Comparison of ENCODE assay signal across 17 cellular contexts in genomic region chr16:75616541-75617010, GRCh38. TPM values are rescaled to one million over a fixed set of nuclear protein-coding genes. Genes with fewer than 3 reads are reported as not detected.
DNase-seq lines count a peak whose midpoint lies in the region; ATAC-seq and TF ChIP-seq lines count a peak whose summit lies in the region.
"Had no signal": no experiment of that assay in that cellular context is flagged by ENCODE, and none has a peak within 500 bp of the region (broad histone marks: within the 10 kb centered on the region; RNA-seq: fewer than 3 reads in every experiment).

No MANE protein-coding gene starts in this region.

- peak overlapping the region; percentile 64 to 92 (median 73) for H3K4me3 Mint-ChIP-seq in CD4-positive, CD25-positive, alpha-beta regulatory T cell
- no peak overlapping the region for H3K4me3 Mint-ChIP-seq in activated naive CD8-positive, alpha-beta T cell treated with anti-CD3 and anti-CD28 coated beads, Interleukin-2, amount 10 ng/mL, durations not matched to agents 7 days and 5 days

- peak overlapping the region; percentile 91 to 96 (median 96) for H3K27ac Mint-ChIP-seq in CD4-positive, CD25-positive, alpha-beta regulatory T cell
- peak overlapping the region; percentile 71 for H3K27ac Mint-ChIP-seq in activated naive CD8-positive, alpha-beta T cell treated with anti-CD3 and anti-CD28 coated beads, Interleukin-2, amount 10 ng/mL, durations not matched to agents 7 days and 5 days

- peak; percentile 67 to 80 for ATAC-seq in CD4-positive, CD25-positive, alpha-beta regulatory T cell (ENCODE audit: low read depth in 2 of 2)
- ATAC-seq in HG03280 (IDR thresholded peaks at IDR 0.05; ENCODE audit: unreplicated experiment) (peak; percentile 53), HG03175 (IDR thresholded peaks at IDR 0.05; ENCODE audit: unreplicated experiment) (no peak)
- ATAC-seq in activated naive CD8-positive, alpha-beta T cell treated with anti-CD3 and anti-CD28 coated beads, Interleukin-2, amount 10 ng/mL, durations not matched to agents 7 days and 5 days (ENCODE audit: low read depth), result no peak
- ATAC-seq: lower lobe of right lung, Panc1, psoas muscle had no signal

- TF ChIP-seq CTCF in GM06990 (IDR thresholded peaks at IDR 0.05; ENCODE audit: insufficient read depth, low read length, poor library complexity, severe bottlenecking), result no peak
- TF ChIP-seq CTCF in GM10266 (IDR thresholded peaks at IDR 0.05; ENCODE audit: control insufficient read depth, insufficient read depth, low read depth, missing control alignments), result no peak
- TF ChIP-seq CTCF in adrenal gland (IDR thresholded peaks at IDR 0.05), result no peak

- H3K9me3 Mint-ChIP-seq in CD4-positive, CD25-positive, alpha-beta regulatory T cell, result no peaks in the 10 kb centered on the region
- no peaks in the 10 kb centered on the region for H3K9me3 Mint-ChIP-seq in activated naive CD8-positive, alpha-beta T cell treated with anti-CD3 and anti-CD28 coated beads, Interleukin-2, amount 10 ng/mL, durations not matched to agents 7 days and 5 days

- no peaks in the 10 kb centered on the region for H3K9me3 ChIP-seq in CD4-positive, CD25-positive, alpha-beta regulatory T cell (ENCODE audit: control insufficient read depth in 2 of 2, low read length in 2 of 2)
- H3K9me3 ChIP-seq in adrenal gland (replicated peaks in 1 of 3), result no peaks in the 10 kb centered on the region
- H3K9me3 ChIP-seq: lower lobe of right lung, psoas muscle had no signal

- H3K36me3 ChIP-seq in CD4-positive, CD25-positive, alpha-beta regulatory T cell (ENCODE audit: control insufficient read depth, insufficient read depth, low read length), result peaks cover 49% of the 10 kb centered on the region
- H3K36me3 ChIP-seq in GM06990 (ENCODE audit: control insufficient read depth, insufficient read depth, low read length) (peaks cover 21% of the 10 kb centered on the region), adrenal gland (replicated peaks in 1 of 2) (peaks cover 0 to 61% of the 10 kb centered on the region in 2 donors)

- H3K4me1 Mint-ChIP-seq in CD4-positive, CD25-positive, alpha-beta regulatory T cell, result peaks cover 10 to 60% (median 40%) of the 10 kb centered on the region in 4 donors
- peaks cover 12% of the 10 kb centered on the region for H3K4me1 Mint-ChIP-seq in activated naive CD8-positive, alpha-beta T cell treated with anti-CD3 and anti-CD28 coated beads, Interleukin-2, amount 10 ng/mL, durations not matched to agents 7 days and 5 days

- no peak for TF ChIP-seq POLR2A in adrenal gland (IDR thresholded peaks at IDR 0.05)

- DNase-seq in CD4-positive, CD25-positive, alpha-beta regulatory T cell, result peak in 2 of 3 donors; percentile 50 to 65
- peak; percentile 20 for DNase-seq in GM06990 (ENCODE audit: extremely low read depth, insufficient read length)
- no peak for DNase-seq in activated naive CD8-positive, alpha-beta T cell treated with anti-CD3 and anti-CD28 coated beads, Interleukin-2, amount 10 ng/mL, durations not matched to agents 7 days and 5 days
- no peak for DNase-seq in activated effector memory CD4-positive, alpha-beta T cell treated with anti-CD3 and anti-CD28 coated beads, Interleukin-2, amount 50 U/mL, for 16 hours
- DNase-seq in GM10266 (ENCODE audit: extremely low spot score), result no peak
- no peak for DNase-seq in adrenal gland
- DNase-seq: cortex of kidney, DMS 273 treated with DMSO at 0.1 percent for 48 hours, erythroblast, GM23248, lower lobe of right lung, NCI-H2029 treated with DMSO at 0.1 percent for 48 hours, NCI-H524, psoas muscle had no signal

- peak overlapping the region; percentile 63 for H3K4me3 ChIP-seq in CD4-positive, CD25-positive, alpha-beta regulatory T cell (ENCODE audit: low read depth, low read length)
- H3K4me3 ChIP-seq in GM06990 (replicated peaks; ENCODE audit: low read depth, low read length) (no peak overlapping the region), adrenal gland (no peak overlapping the region)
- H3K4me3 ChIP-seq: GM23248, lower lobe of right lung, psoas muscle had no signal

- H3K27ac ChIP-seq in CD4-positive, CD25-positive, alpha-beta regulatory T cell (ENCODE audit: insufficient read depth, low read length, poor library complexity, severe bottlenecking), result peak overlapping the region; percentile 77
- H3K27ac ChIP-seq in adrenal gland, result no peak overlapping the region
- H3K27ac ChIP-seq: GM23248, lower lobe of right lung, psoas muscle had no signal

- intact Hi-C loops in adrenal gland (cut with DNase I), result no loop called here

- H3K27me3 Mint-ChIP-seq in CD4-positive, CD25-positive, alpha-beta regulatory T cell, result no peaks in the 10 kb centered on the region
- H3K27me3 Mint-ChIP-seq in activated naive CD8-positive, alpha-beta T cell treated with anti-CD3 and anti-CD28 coated beads, Interleukin-2, amount 10 ng/mL, durations not matched to agents 7 days and 5 days, result no peaks in the 10 kb centered on the region

- WGBS in adrenal gland, 4 donors, result 89 to 93% (median 90%) methylated on average over 4 of the region's 4 CpGs

- H3K4me1 ChIP-seq in CD4-positive, CD25-positive, alpha-beta regulatory T cell (ENCODE audit: control insufficient read depth, insufficient read depth, low read length, poor library complexity, severe bottlenecking), result peaks cover 36% of the 10 kb centered on the region
- peaks cover 0 to 5% of the 10 kb centered on the region in 2 donors for H3K4me1 ChIP-seq in adrenal gland (replicated peaks in 1 of 2)

- peaks cover 51% of the 10 kb centered on the region for H3K36me3 Mint-ChIP-seq in CD4-positive, CD25-positive, alpha-beta regulatory T cell
- H3K36me3 Mint-ChIP-seq in activated naive CD8-positive, alpha-beta T cell treated with anti-CD3 and anti-CD28 coated beads, Interleukin-2, amount 10 ng/mL, durations not matched to agents 7 days and 5 days, result peaks cover 34% of the 10 kb centered on the region

- POLR2A ChIA-PET in activated naive CD8-positive, alpha-beta T cell treated with anti-CD3 and anti-CD28 coated beads, Interleukin-2, amount 10 ng/mL, durations not matched to agents 7 days and 5 days (lab: Charles Lee), result interaction anchor here (0.6 kb wide), 1 partner anchor 55 kb away, joined by 4 read pairs; no protein-coding TSS in a partner anchor

- H3K27me3 ChIP-seq in CD4-positive, CD25-positive, alpha-beta regulatory T cell (ENCODE audit: control insufficient read depth, insufficient read depth, low read length), result no peaks in the 10 kb centered on the region
- H3K27me3 ChIP-seq in GM06990 (replicated peaks; ENCODE audit: control insufficient read depth, insufficient read depth, low read length) (no peaks in the 10 kb centered on the region), adrenal gland (no peaks in the 10 kb centered on the region)

RNA-seq across cellular contexts. Expression of gene ADAT1, which starts 6.5 kb away (rescaled TPM):
- 98.7 TPM for total RNA-seq in CD4-positive, CD25-positive, alpha-beta regulatory T cell
- 10 to 100 TPM; 40.1 to 57.6 (median 52.0) TPM for polyA plus RNA-seq in CD4-positive, CD25-positive, alpha-beta regulatory T cell
- 10 to 100 TPM; 66.1 to 72.1 TPM for total RNA-seq in activated naive CD8-positive, alpha-beta T cell treated with anti-CD3 and anti-CD28 coated beads, Interleukin-2, amount 10 ng/mL, durations not matched to agents 7 days and 5 days
- total RNA-seq in adrenal gland, result 100 to 1,000 TPM in 1 of 8 donors, 10 to 100 TPM in 7; 36.7 to 191 (median 52.2) TPM
- 10 to 100 TPM; 18.0 to 48.0 (median 19.0) TPM for polyA plus RNA-seq in adrenal gland

RNA-seq across cellular contexts. Expression of gene KARS1, which starts 30.9 kb away (rescaled TPM):
- 130 TPM for total RNA-seq in CD4-positive, CD25-positive, alpha-beta regulatory T cell
- polyA plus RNA-seq in CD4-positive, CD25-positive, alpha-beta regulatory T cell, result 100 to 1,000 TPM; 186 to 237 (median 209) TPM
- 100 to 1,000 TPM; 173 to 175 TPM for total RNA-seq in activated naive CD8-positive, alpha-beta T cell treated with anti-CD3 and anti-CD28 coated beads, Interleukin-2, amount 10 ng/mL, durations not matched to agents 7 days and 5 days
- total RNA-seq in adrenal gland, result 10 to 100 TPM; 48.4 to 96.1 (median 78.3) TPM
- 100 to 1,000 TPM in 1 of 3 donors, 10 to 100 TPM in 2; 59.1 to 156 (median 70.0) TPM for polyA plus RNA-seq in adrenal gland

RNA-seq across cellular contexts. Expression of gene TERF2IP, which starts 31.0 kb away (rescaled TPM):
- 133 TPM for total RNA-seq in CD4-positive, CD25-positive, alpha-beta regulatory T cell
- polyA plus RNA-seq in CD4-positive, CD25-positive, alpha-beta regulatory T cell, result 100 to 1,000 TPM; 133 to 204 (median 162) TPM
- total RNA-seq in activated naive CD8-positive, alpha-beta T cell treated with anti-CD3 and anti-CD28 coated beads, Interleukin-2, amount 10 ng/mL, durations not matched to agents 7 days and 5 days, result 10 to 100 TPM; 78.6 to 79.4 TPM
- total RNA-seq in adrenal gland, result 100 to 1,000 TPM in 7 of 8 donors, 10 to 100 TPM in 1; 89.3 to 136 (median 107) TPM
- polyA plus RNA-seq in adrenal gland, result 100 to 1,000 TPM in 1 of 3 donors, 10 to 100 TPM in 2; 86.2 to 178 (median 91.1) TPM

RNA-seq across cellular contexts. Expression of gene GABARAPL2, which starts 50.4 kb away (rescaled TPM):
- 81.3 TPM for total RNA-seq in CD4-positive, CD25-positive, alpha-beta regulatory T cell
- 100 to 1,000 TPM; 293 to 354 (median 316) TPM for polyA plus RNA-seq in CD4-positive, CD25-positive, alpha-beta regulatory T cell
- 10 to 100 TPM; 71.6 to 72.9 TPM for total RNA-seq in activated naive CD8-positive, alpha-beta T cell treated with anti-CD3 and anti-CD28 coated beads, Interleukin-2, amount 10 ng/mL, durations not matched to agents 7 days and 5 days
- 100 to 1,000 TPM in 7 of 8 donors, 10 to 100 TPM in 1; 98.2 to 197 (median 167) TPM for total RNA-seq in adrenal gland
- 100 to 1,000 TPM in 2 of 3 donors, 10 to 100 TPM in 1; 93.9 to 200 (median 123) TPM for polyA plus RNA-seq in adrenal gland

Comparison
In these comparisons a context has a peak if more than half of its experiments do, and no peak if none do; other contexts are left out.
1. ATAC-seq: peak in CD4-positive, CD25-positive, alpha-beta regulatory T cell (2 of 2) and HG03280 (single experiment); none in activated naive CD8-positive, alpha-beta T cell treated with anti-CD3 and anti-CD28 coated beads, Interleukin-2, amount 10 ng/mL, durations not matched to agents 7 days and 5 days (single experiment) and HG03175 (single experiment).
2. DNase-seq: peak in CD4-positive, CD25-positive, alpha-beta regulatory T cell (2 of 3) and GM06990 (single experiment); none in activated naive CD8-positive, alpha-beta T cell treated with anti-CD3 and anti-CD28 coated beads, Interleukin-2, amount 10 ng/mL, durations not matched to agents 7 days and 5 days (single experiment), activated effector memory CD4-positive, alpha-beta T cell treated with anti-CD3 and anti-CD28 coated beads, Interleukin-2, amount 50 U/mL, for 16 hours (single experiment), GM10266 (single experiment) and adrenal gland (0 of 7).